In genomic region chr1:9428601-9429368, GRCh38 we compare ENCODE assay signal across 1 cellular context.
A peak's percentile ranks its signal among the peaks of the same experiment; 100 is the strongest.
TF ChIP-seq lines count a peak whose summit lies in the region.

No MANE protein-coding gene starts in this region.

TF ChIP-seq in HepG2, 621 proteins besides CTCF, POLR2A, EP300 and RAD21 (continued from another document and continues in another):
- TF ChIP-seq NFIC (IDR thresholded peaks at IDR 0.05; ENCODE audit: low read length) = no peak
- peak; percentile 78; the same call in 1 of the 2 replicates for TF ChIP-seq ERF (CRISPR knock-in tag; IDR thresholded peaks at IDR 0.05)
- peak; percentile 75; the same call in 1 of the 2 replicates for TF ChIP-seq GLI4 (CRISPR knock-in tag; IDR thresholded peaks at IDR 0.05; ENCODE audit: borderline replicate concordance)
- TF ChIP-seq HOMEZ (CRISPR knock-in tag; IDR thresholded peaks at IDR 0.05; ENCODE audit: low read depth) = no peak; the same call in 1 of the 2 replicates
- no peak for TF ChIP-seq UBTF (CRISPR knock-in tag; IDR thresholded peaks at IDR 0.05)
- no peak for TF ChIP-seq TCF7 (IDR thresholded peaks at IDR 0.05; ENCODE audit: low read depth)
- no peak for TF ChIP-seq NBN (conservative IDR thresholded peaks at IDR 0.05)
- TF ChIP-seq TARDBP (CRISPR knock-in tag; IDR thresholded peaks at IDR 0.05) = peak; percentile 98
- no peak for TF ChIP-seq ZNF746 (CRISPR knock-in tag; IDR thresholded peaks at IDR 0.05)
- peak; percentile 98 for TF ChIP-seq ZHX1 (CRISPR knock-in tag; IDR thresholded peaks at IDR 0.05; ENCODE audit: low read depth)
- peak; percentile 91 for TF ChIP-seq NFYC (CRISPR knock-in tag; IDR thresholded peaks at IDR 0.05)
- TF ChIP-seq RBFOX2 (IDR thresholded peaks at IDR 0.05; ENCODE audit: low read depth, low read length) = peak; percentile 68
- peak; percentile 56 for TF ChIP-seq ZFX (CRISPR knock-in tag; IDR thresholded peaks at IDR 0.05; ENCODE audit: low read depth)
- no peak for TF ChIP-seq JUND (CRISPR knock-in tag; IDR thresholded peaks at IDR 0.05)
- TF ChIP-seq MXD4 (CRISPR knock-in tag; IDR thresholded peaks at IDR 0.05) = peak; percentile 73
- TF ChIP-seq ZNF646 (CRISPR knock-in tag; IDR thresholded peaks at IDR 0.05) = no peak
- peak; percentile 81; the same call in 1 of the 2 replicates for TF ChIP-seq ZNF572 (CRISPR knock-in tag; IDR thresholded peaks at IDR 0.05)
- no peak for TF ChIP-seq SUZ12 (IDR thresholded peaks at IDR 0.05; ENCODE audit: low read depth, low read length)
- TF ChIP-seq SRSF9 (IDR thresholded peaks at IDR 0.05; ENCODE audit: borderline replicate concordance, insufficient read depth, low read depth, low read length, poor library complexity, severe bottlenecking) = no peak
- TF ChIP-seq GATAD2A (CRISPR knock-in tag; IDR thresholded peaks at IDR 0.05) = peak; percentile 31; the same call in 1 of the 2 replicates
- TF ChIP-seq ZNF709 (CRISPR knock-in tag; IDR thresholded peaks at IDR 0.05) = no peak; the same call in 1 of the 2 replicates
- no peak for TF ChIP-seq HDAC6 (IDR thresholded peaks at IDR 0.05; ENCODE audit: low read depth, low read length)
- no peak for TF ChIP-seq TOE1 (CRISPR knock-in tag; IDR thresholded peaks at IDR 0.05)
- no peak for TF ChIP-seq ZNF577 (CRISPR knock-in tag; IDR thresholded peaks at IDR 0.05; ENCODE audit: borderline replicate concordance, low read depth)
- TF ChIP-seq FOXM1 (CRISPR knock-in tag; IDR thresholded peaks at IDR 0.05) = no peak
- TF ChIP-seq ZSCAN12 (CRISPR knock-in tag; IDR thresholded peaks at IDR 0.05) = no peak
- TF ChIP-seq ZNF326 (CRISPR knock-in tag; IDR thresholded peaks at IDR 0.05; ENCODE audit: borderline replicate concordance) = no peak
- peak; percentile 80 for TF ChIP-seq STAG1 (CRISPR knock-in tag; IDR thresholded peaks at IDR 0.05)
- TF ChIP-seq TFE3 (CRISPR knock-in tag; IDR thresholded peaks at IDR 0.05) = peak; percentile 75
- no peak for TF ChIP-seq ZNF550 (CRISPR knock-in tag; IDR thresholded peaks at IDR 0.05; ENCODE audit: borderline replicate concordance)
- peak; percentile 83 for TF ChIP-seq BCL3 (CRISPR knock-in tag; IDR thresholded peaks at IDR 0.05)
- TF ChIP-seq NPAS2 (CRISPR knock-in tag; IDR thresholded peaks at IDR 0.05; ENCODE audit: borderline replicate concordance) = no peak
- TF ChIP-seq ZNF333 (CRISPR knock-in tag; IDR thresholded peaks at IDR 0.05; ENCODE audit: borderline replicate concordance) = no peak
- no peak for TF ChIP-seq HHEX (CRISPR knock-in tag; IDR thresholded peaks at IDR 0.05)
- TF ChIP-seq HNRNPH1 (optimal IDR thresholded peaks at IDR 0.05; ENCODE audit: low read depth, low read length) = no peak
- no peak for TF ChIP-seq ZNF20 (CRISPR knock-in tag; IDR thresholded peaks at IDR 0.05)
- TF ChIP-seq BORCS8-MEF2B (CRISPR knock-in tag; IDR thresholded peaks at IDR 0.05) = peak; percentile 91; the same call in 1 of the 2 replicates
- no peak for TF ChIP-seq HOXA7 (CRISPR knock-in tag; IDR thresholded peaks at IDR 0.05)
- no peak for TF ChIP-seq ZBTB37 (CRISPR knock-in tag; IDR thresholded peaks at IDR 0.05)
